ENCODE assay signal across 8 cellular contexts in the genomic region with DNA sequence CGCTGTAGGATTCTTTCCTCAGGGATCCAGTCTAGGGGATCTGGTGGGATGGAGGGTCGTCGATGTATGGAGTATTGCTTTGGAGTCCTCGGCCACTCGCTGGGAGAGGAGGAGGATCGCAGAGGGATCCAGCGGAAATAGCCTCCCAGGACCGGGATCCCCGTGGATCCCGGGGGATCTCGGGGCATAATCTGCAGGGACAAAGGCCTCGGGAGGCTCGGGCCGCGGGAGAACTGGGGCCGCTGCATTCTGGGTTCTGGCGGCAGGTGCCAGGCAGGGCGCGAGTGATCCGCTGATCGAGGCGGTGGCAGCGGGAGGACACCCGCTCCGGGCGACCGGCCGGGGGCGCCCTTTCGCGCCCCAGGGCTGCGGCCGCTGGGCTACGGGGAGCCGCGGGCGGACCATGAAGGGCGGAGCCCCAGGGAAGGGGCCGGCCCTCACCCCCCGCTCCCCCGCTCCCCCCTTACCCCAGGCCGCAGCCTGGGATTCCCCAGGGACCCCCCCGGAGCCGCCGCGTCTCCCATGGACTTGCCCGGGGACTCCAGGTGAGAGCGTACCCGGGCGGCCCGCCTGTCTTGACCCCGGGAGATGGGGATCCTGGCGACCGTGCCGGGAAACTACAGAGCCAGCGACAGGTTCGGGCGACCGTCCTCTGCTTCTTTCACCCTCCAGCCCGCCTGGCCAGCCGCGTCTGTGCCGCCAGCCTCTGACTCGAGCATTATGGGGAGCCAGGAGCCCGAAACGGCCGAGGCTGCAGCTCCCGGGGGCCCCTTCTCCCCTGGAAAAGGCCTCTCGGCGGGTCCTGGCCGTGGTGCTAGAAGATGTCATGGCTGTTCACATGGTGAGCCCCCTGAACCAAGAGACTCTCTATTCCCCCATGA. TPM values are rescaled to one million over a fixed set of nuclear protein-coding genes. Genes with fewer than 3 reads are reported as not detected.
DNase-seq lines count a peak whose midpoint lies in the region; ATAC-seq and TF ChIP-seq lines count a peak whose summit lies in the region.

No MANE protein-coding gene starts in this region.

- peak overlapping the region; percentile 77 to 93 (median 80) for H3K4me3 ChIP-seq in right lobe of liver

- peak overlapping the region; percentile 85 to 93 (median 89) for H3K27ac ChIP-seq in right lobe of liver

- peak overlapping the region; percentile 95 for H3K4me3 Mint-ChIP-seq in activated CD4-positive, alpha-beta T cell treated with anti-CD3 and anti-CD28 coated beads, Interleukin-2, amount 10 ng/mL, durations not matched to agents 24 days and 14 days

- no peaks in the 10 kb centered on the region for H3K9me3 Mint-ChIP-seq in activated CD4-positive, alpha-beta T cell treated with anti-CD3 and anti-CD28 coated beads, Interleukin-2, amount 10 ng/mL, durations not matched to agents 24 days and 14 days

- no peaks in the 10 kb centered on the region for H3K4me1 ChIP-seq in right lobe of liver

- H3K36me3 ChIP-seq in right lobe of liver: peaks cover 0 to 40% (median 19%) of the 10 kb centered on the region in 4 donors

- no peaks in the 10 kb centered on the region for H3K27me3 ChIP-seq in right lobe of liver

- DNase-seq in SIG-M5 treated with dmso at 0.1 percent for 504 hours (lab: John Stamatoyannopoulos, UW; ENCODE audit: unreplicated experiment): peak; percentile 31
- DNase-seq in SIG-M5 (lab: John Stamatoyannopoulos, UW): no peak
- peak; percentile 70 for DNase-seq in NCI-H345 (lab: John Stamatoyannopoulos, UW)
- DNase-seq in activated CD4-positive, alpha-beta T cell treated with anti-CD3 and anti-CD28 coated beads, Interleukin-2, amount 10 ng/mL, durations not matched to agents 24 days and 14 days: peak; percentile 94
- peak; percentile 23 for DNase-seq in dedifferentiated amniotic fluid mesenchymal stem cell (ENCODE audit: extremely low spot score)
- peak; percentile 76 to 80 (median 79) for DNase-seq in right lobe of liver
- peak; percentile 71 to 75 for DNase-seq in stimulated activated CD4-positive, alpha-beta T cell treated with anti-CD3 and anti-CD28 coated beads, Interleukin-4, amount 100 ng/mL, for 48 hours (ENCODE audit: low read depth in 2 of 2)

- H3K27me3 Mint-ChIP-seq in activated CD4-positive, alpha-beta T cell treated with anti-CD3 and anti-CD28 coated beads, Interleukin-2, amount 10 ng/mL, durations not matched to agents 24 days and 14 days: no peaks in the 10 kb centered on the region

- intact Hi-C loops in activated CD4-positive, alpha-beta T cell treated with anti-CD3 and anti-CD28 coated beads, Interleukin-2, amount 10 ng/mL, durations not matched to agents 24 days and 14 days (cut with micrococcal nuclease): loop anchor here (2.0 to 10.0 kb wide), 8 partner anchors 41 to 1223 kb away; a partner anchor contains a TSS
- intact Hi-C loops in right lobe of liver (cut with DNase I): no loop called here

- H3K4me1 Mint-ChIP-seq in activated CD4-positive, alpha-beta T cell treated with anti-CD3 and anti-CD28 coated beads, Interleukin-2, amount 10 ng/mL, durations not matched to agents 24 days and 14 days: peaks cover 30% of the 10 kb centered on the region

- H3K9me3 ChIP-seq in right lobe of liver: no peaks in the 10 kb centered on the region

- 3% methylated on average over 14 of the region's 71 CpGs for WGBS in right lobe of liver (ENCODE audit: insufficient coverage, low coverage, low lambda C conversion rate, missing lambda C conversion rate)

- TF ChIP-seq CTCF in right lobe of liver (IDR thresholded peaks at IDR 0.05): peak; percentile 59 to 87 (median 74)

- H3K36me3 Mint-ChIP-seq in activated CD4-positive, alpha-beta T cell treated with anti-CD3 and anti-CD28 coated beads, Interleukin-2, amount 10 ng/mL, durations not matched to agents 24 days and 14 days (ENCODE audit: low read depth): peaks cover 36% of the 10 kb centered on the region

- TF ChIP-seq POLR2A in right lobe of liver (IDR thresholded peaks at IDR 0.05): peak; percentile 32

- ATAC-seq in HG02970 (IDR thresholded peaks at IDR 0.05; ENCODE audit: low FRiP score, unreplicated experiment) (peak; percentile 44), right lobe of liver (peak; percentile 69 to 78 (median 72))

- peak overlapping the region; percentile 92 for H3K27ac Mint-ChIP-seq in activated CD4-positive, alpha-beta T cell treated with anti-CD3 and anti-CD28 coated beads, Interleukin-2, amount 10 ng/mL, durations not matched to agents 24 days and 14 days

RNA-seq across cellular contexts. Expression of a gene that starts 0.6 kb away (rescaled TPM):
- total RNA-seq in activated CD4-positive, alpha-beta T cell treated with anti-CD3 and anti-CD28 coated beads, Interleukin-2, amount 10 ng/mL, durations not matched to agents 24 days and 14 days: 82.2 and 86.7 TPM in 2 replicates
- 10 to 100 TPM; 12.8 to 23.0 (median 17.6) TPM for total RNA-seq in right lobe of liver

RNA-seq across cellular contexts. Expression of a gene that starts 6.9 kb away (rescaled TPM):
- total RNA-seq in activated CD4-positive, alpha-beta T cell treated with anti-CD3 and anti-CD28 coated beads, Interleukin-2, amount 10 ng/mL, durations not matched to agents 24 days and 14 days: 121 and 124 TPM in 2 replicates
- 10 to 100 TPM; 13.0 to 26.2 (median 20.9) TPM for total RNA-seq in right lobe of liver

RNA-seq across cellular contexts. Expression of a gene that starts 41.2 kb away (rescaled TPM):
- 14.0 and 14.6 TPM in 2 replicates for total RNA-seq in activated CD4-positive, alpha-beta T cell treated with anti-CD3 and anti-CD28 coated beads, Interleukin-2, amount 10 ng/mL, durations not matched to agents 24 days and 14 days
- total RNA-seq in right lobe of liver: 1 to 10 TPM; 3.9 to 5.8 (median 4.4) TPM

RNA-seq across cellular contexts. Expression of a gene that starts 47.6 kb away (rescaled TPM):
- 90.4 and 91.6 TPM in 2 replicates for total RNA-seq in activated CD4-positive, alpha-beta T cell treated with anti-CD3 and anti-CD28 coated beads, Interleukin-2, amount 10 ng/mL, durations not matched to agents 24 days and 14 days
- total RNA-seq in right lobe of liver: 10 to 100 TPM; 12.1 to 31.3 (median 22.6) TPM
